1 cellular context compared by ENCODE assay signal in genomic region chr20:25390538-25391528, GRCh38.
TF ChIP-seq lines count a peak whose summit lies in the region.

ABHD12 (minus strand) TSS chr20:25390835; CDS start chr20:25390703, 132 bp downstream.

TF ChIP-seq in HepG2, 621 proteins besides CTCF, POLR2A, EP300 and RAD21 (continued from another document and continues in another):
- TF ChIP-seq REST (IDR thresholded peaks at IDR 0.05; ENCODE audit: borderline replicate concordance in 1 of 2, low read depth in 1 of 2, low read length in 2 of 2) (peak in 1 of 2 experiments; percentile 1; a peak in 1 of 4 replicates), ERF (CRISPR knock-in tag; IDR thresholded peaks at IDR 0.05) (peak; percentile 92), ZNF232 (CRISPR knock-in tag; IDR thresholded peaks at IDR 0.05; ENCODE audit: borderline replicate concordance) (peak; percentile 93), ZZZ3 (CRISPR knock-in tag; IDR thresholded peaks at IDR 0.05; ENCODE audit: borderline replicate concordance) (peak; percentile 91), THRA (CRISPR knock-in tag; IDR thresholded peaks at IDR 0.05; ENCODE audit: borderline replicate concordance) (peak; percentile 75), CHCHD3 (CRISPR knock-in tag; IDR thresholded peaks at IDR 0.05) (peak; percentile 90), ZMYM4 (CRISPR knock-in tag; IDR thresholded peaks at IDR 0.05) (peak; percentile 82; the same call in 1 of the 2 replicates), CERS6 (CRISPR knock-in tag; IDR thresholded peaks at IDR 0.05) (peak; percentile 76; the same call in 1 of the 2 replicates), ELF1 (CRISPR knock-in tag; IDR thresholded peaks at IDR 0.05) (peak; percentile 64), MLLT10 (CRISPR knock-in tag; IDR thresholded peaks at IDR 0.05) (no peak), CBFB (CRISPR knock-in tag; IDR thresholded peaks at IDR 0.05) (peak; percentile 83), BRD4 (CRISPR knock-in tag; IDR thresholded peaks at IDR 0.05) (peak; percentile 94), ZNF224 (CRISPR knock-in tag; IDR thresholded peaks at IDR 0.05) (no peak; the same call in 1 of the 2 replicates), ZNF136 (CRISPR knock-in tag; IDR thresholded peaks at IDR 0.05; ENCODE audit: low read depth) (peak; percentile 91; the same call in 1 of the 2 replicates), RELA (CRISPR knock-in tag; IDR thresholded peaks at IDR 0.05) (peak; percentile 90), ZNF362 (CRISPR knock-in tag; IDR thresholded peaks at IDR 0.05; ENCODE audit: borderline replicate concordance) (peak; percentile 83; the same call in 1 of the 2 replicates), CREM (IDR thresholded peaks at IDR 0.05) (peak; percentile 48), CREM (CRISPR knock-in tag; IDR thresholded peaks at IDR 0.05) (peak; percentile 55; the same call in 1 of the 2 replicates), RARA (CRISPR knock-in tag; IDR thresholded peaks at IDR 0.05) (peak; percentile 65), MAFF (IDR thresholded peaks at IDR 0.05; ENCODE audit: low read depth, low read length) (no peak), ZNF740 (CRISPR knock-in tag; IDR thresholded peaks at IDR 0.05) (peak; percentile 77), ZNF780A (CRISPR knock-in tag; IDR thresholded peaks at IDR 0.05) (no peak), MIXL1 (CRISPR knock-in tag; IDR thresholded peaks at IDR 0.05) (peak; percentile 91), KDM5A (IDR thresholded peaks at IDR 0.05; ENCODE audit: borderline replicate concordance, low read length) (0 out of 2 replicates have a peak, but pooled peaks have one; percentile 47), ZNF652 (CRISPR knock-in tag; IDR thresholded peaks at IDR 0.05; ENCODE audit: borderline replicate concordance, low read depth) (peak; percentile 52; the same call in 1 of the 2 replicates), ZNF337 (CRISPR knock-in tag; IDR thresholded peaks at IDR 0.05; ENCODE audit: borderline replicate concordance, low read depth) (peak; percentile 56; the same call in 1 of the 2 replicates), HMGA1 (CRISPR knock-in tag; conservative IDR thresholded peaks at IDR 0.05) (no peak), SIN3A (IDR thresholded peaks at IDR 0.05; ENCODE audit: borderline replicate concordance, low read depth, low read length) (peak; percentile 74; the same call in 1 of the 2 replicates), ZNF547 (CRISPR knock-in tag; IDR thresholded peaks at IDR 0.05) (peak; percentile 62), SP5 (CRISPR knock-in tag; IDR thresholded peaks at IDR 0.05; ENCODE audit: borderline replicate concordance, low read depth) (peak; percentile 90), ZNF317 (CRISPR knock-in tag; IDR thresholded peaks at IDR 0.05) (0 out of 2 replicates have a peak, but pooled peaks have one; percentile 51), JDP2 (CRISPR knock-in tag; IDR thresholded peaks at IDR 0.05; ENCODE audit: borderline replicate concordance) (no peak), ZNF253 (CRISPR knock-in tag; IDR thresholded peaks at IDR 0.05; ENCODE audit: borderline replicate concordance) (peak; percentile 59; the same call in 1 of the 2 replicates), PAX8 (CRISPR knock-in tag; IDR thresholded peaks at IDR 0.05; ENCODE audit: borderline replicate concordance) (0 out of 2 replicates have a peak, but pooled peaks have one; percentile 54), ZNF816 (CRISPR knock-in tag; IDR thresholded peaks at IDR 0.05; ENCODE audit: borderline replicate concordance) (0 out of 2 replicates have a peak, but pooled peaks have one; percentile 42), ZNF703 (CRISPR knock-in tag; IDR thresholded peaks at IDR 0.05; ENCODE audit: borderline replicate concordance) (no peak), ARID2 (CRISPR knock-in tag; IDR thresholded peaks at IDR 0.05; ENCODE audit: borderline replicate concordance) (peak; percentile 65; the same call in 1 of the 2 replicates), RBM22 (optimal IDR thresholded peaks at IDR 0.05; ENCODE audit: low read length) (no peak), HNF1B (CRISPR knock-in tag; IDR thresholded peaks at IDR 0.05) (peak; percentile 89), ZNF670 (CRISPR knock-in tag; IDR thresholded peaks at IDR 0.05; ENCODE audit: borderline replicate concordance) (peak; percentile 58; the same call in 1 of the 2 replicates), PRMT3 (CRISPR knock-in tag; IDR thresholded peaks at IDR 0.05; ENCODE audit: borderline replicate concordance, low read depth) (0 out of 2 replicates have a peak, but pooled peaks have one; percentile 76), HOXA7 (CRISPR knock-in tag; IDR thresholded peaks at IDR 0.05) (no peak), ZNF34 (CRISPR knock-in tag; IDR thresholded peaks at IDR 0.05; ENCODE audit: borderline replicate concordance) (0 out of 2 replicates have a peak, but pooled peaks have one; percentile 84), HMG20B (CRISPR knock-in tag; conservative IDR thresholded peaks at IDR 0.05) (no peak; the same call in 1 of the 2 replicates), KLF12 (CRISPR knock-in tag; IDR thresholded peaks at IDR 0.05; ENCODE audit: borderline replicate concordance) (no peak; the same call in 1 of the 2 replicates), XBP1 (CRISPR knock-in tag; IDR thresholded peaks at IDR 0.05) (peak; percentile 81; the same call in 1 of the 2 replicates), NR2F1 (CRISPR knock-in tag; IDR thresholded peaks at IDR 0.05) (peak; percentile 21 to 44; a peak in 2 of 4 replicates)
- TF ChIP-seq, protein P1, sequence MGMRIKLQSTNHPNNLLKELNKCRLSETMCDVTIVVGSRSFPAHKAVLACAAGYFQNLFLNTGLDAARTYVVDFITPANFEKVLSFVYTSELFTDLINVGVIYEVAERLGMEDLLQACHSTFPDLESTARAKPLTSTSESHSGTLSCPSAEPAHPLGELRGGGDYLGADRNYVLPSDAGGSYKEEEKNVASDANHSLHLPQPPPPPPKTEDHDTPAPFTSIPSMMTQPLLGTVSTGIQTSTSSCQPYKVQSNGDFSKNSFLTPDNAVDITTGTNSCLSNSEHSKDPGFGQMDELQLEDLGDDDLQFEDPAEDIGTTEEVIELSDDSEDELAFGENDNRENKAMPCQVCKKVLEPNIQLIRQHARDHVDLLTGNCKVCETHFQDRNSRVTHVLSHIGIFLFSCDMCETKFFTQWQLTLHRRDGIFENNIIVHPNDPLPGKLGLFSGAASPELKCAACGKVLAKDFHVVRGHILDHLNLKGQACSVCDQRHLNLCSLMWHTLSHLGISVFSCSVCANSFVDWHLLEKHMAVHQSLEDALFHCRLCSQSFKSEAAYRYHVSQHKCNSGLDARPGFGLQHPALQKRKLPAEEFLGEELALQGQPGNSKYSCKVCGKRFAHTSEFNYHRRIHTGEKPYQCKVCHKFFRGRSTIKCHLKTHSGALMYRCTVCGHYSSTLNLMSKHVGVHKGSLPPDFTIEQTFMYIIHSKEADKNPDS (CRISPR knock-in tag; IDR thresholded peaks at IDR 0.05) = no peak
- TF ChIP-seq, protein P2, sequence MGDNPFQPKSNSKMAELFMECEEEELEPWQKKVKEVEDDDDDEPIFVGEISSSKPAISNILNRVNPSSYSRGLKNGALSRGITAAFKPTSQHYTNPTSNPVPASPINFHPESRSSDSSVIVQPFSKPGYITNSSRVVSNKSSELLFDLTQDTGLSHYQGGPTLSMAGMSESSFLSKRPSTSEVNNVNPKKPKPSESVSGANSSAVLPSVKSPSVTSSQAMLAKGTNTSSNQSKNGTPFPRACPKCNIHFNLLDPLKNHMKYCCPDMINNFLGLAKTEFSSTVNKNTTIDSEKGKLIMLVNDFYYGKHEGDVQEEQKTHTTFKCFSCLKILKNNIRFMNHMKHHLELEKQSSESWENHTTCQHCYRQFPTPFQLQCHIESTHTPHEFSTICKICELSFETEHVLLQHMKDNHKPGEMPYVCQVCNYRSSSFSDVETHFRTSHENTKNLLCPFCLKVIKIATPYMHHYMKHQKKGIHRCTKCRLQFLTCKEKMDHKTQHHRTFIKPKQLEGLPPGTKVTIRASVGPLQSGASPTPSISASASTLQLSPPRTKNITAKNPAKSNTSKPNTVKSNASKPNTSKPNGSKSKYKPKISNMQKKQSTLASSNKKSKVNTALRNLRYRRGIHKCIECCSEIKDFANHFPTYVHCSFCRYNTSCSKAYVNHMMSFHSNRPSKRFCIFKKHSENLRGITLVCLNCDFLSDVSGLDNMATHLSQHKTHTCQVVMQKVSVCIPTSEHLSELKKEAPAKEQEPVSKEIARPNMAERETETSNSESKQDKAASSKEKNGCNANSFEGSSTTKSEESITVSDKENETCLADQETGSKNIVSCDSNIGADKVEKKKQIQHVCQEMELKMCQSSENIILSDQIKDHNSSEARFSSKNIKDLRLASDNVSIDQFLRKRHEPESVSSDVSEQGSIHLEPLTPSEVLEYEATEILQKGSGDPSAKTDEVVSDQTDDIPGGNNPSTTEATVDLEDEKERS (CRISPR knock-in tag; IDR thresholded peaks at IDR 0.05) = no peak
- TF ChIP-seq, protein P3, sequence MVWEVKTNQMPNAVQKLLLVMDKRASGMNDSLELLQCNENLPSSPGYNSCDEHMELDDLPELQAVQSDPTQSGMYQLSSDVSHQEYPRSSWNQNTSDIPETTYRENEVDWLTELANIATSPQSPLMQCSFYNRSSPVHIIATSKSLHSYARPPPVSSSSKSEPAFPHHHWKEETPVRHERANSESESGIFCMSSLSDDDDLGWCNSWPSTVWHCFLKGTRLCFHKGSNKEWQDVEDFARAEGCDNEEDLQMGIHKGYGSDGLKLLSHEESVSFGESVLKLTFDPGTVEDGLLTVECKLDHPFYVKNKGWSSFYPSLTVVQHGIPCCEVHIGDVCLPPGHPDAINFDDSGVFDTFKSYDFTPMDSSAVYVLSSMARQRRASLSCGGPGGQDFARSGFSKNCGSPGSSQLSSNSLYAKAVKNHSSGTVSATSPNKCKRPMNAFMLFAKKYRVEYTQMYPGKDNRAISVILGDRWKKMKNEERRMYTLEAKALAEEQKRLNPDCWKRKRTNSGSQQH (CRISPR knock-in tag; IDR thresholded peaks at IDR 0.05; ENCODE audit: low read depth) = 0 out of 2 replicates have a peak, but pooled peaks have one; percentile 18
- TF ChIP-seq, protein P4, sequence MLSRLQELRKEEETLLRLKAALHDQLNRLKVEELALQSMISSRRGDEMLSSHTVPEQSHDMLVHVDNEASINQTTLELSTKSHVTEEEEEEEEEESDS (CRISPR knock-in tag; IDR thresholded peaks at IDR 0.05; ENCODE audit: borderline replicate concordance) = peak; percentile 88; the same call in 1 of the 2 replicates
